Comparison of ENCODE assay signal across 18 cellular contexts in genomic region chr1:154861607-154862094, GRCh38. TPM values are rescaled to one million over a fixed set of nuclear protein-coding genes. Genes with fewer than 3 reads are reported as not detected.
A peak's percentile ranks its signal among the peaks of the same experiment; 100 is the strongest.
DNase-seq lines count a peak whose midpoint lies in the region; ATAC-seq, FAIRE-seq and TF ChIP-seq lines count a peak whose summit lies in the region.
"Had no signal": no experiment of that assay in that cellular context is flagged by ENCODE, and none has a peak within 500 bp of the region (broad histone marks: within the 10 kb centered on the region; RNA-seq: fewer than 3 reads in every experiment).

No MANE protein-coding gene starts in this region.

- no peak for ATAC-seq in WTC11
- ATAC-seq in stimulated activated naive B cell treated with anti-CD40 and anti-IgM and Interleukin-4, amounts not matched to agents 10 μg/mL and 1 μg/mL and 100 μg/mL, for 72 hours (replicated peaks), result no peak

- no peak overlapping the region for H3K4me3 Mint-ChIP-seq in WTC11
- peak overlapping the region; percentile 61 for H3K4me3 Mint-ChIP-seq in glutamatergic neuron (ENCODE audit: unreplicated experiment)
- H3K4me3 Mint-ChIP-seq in stimulated activated naive B cell treated with anti-CD40 and anti-IgM and Interleukin-4, amounts not matched to agents 10 μg/mL and 1 μg/mL and 100 μg/mL, for 72 hours, result no peak overlapping the region
- H3K4me3 Mint-ChIP-seq: CD8-positive, alpha-beta memory T cell had no signal

- CTCF ChIA-PET in WTC11 (lab: Charles Lee), result interaction anchor here (0.7 to 2.7 kb wide), 6 partner anchors 8 to 101 kb away, joined by 3 to 14 read pairs (median 6); partner anchors contain the start of gene KCNN3

- H3K4me1 Mint-ChIP-seq in WTC11 (peaks cover 37% of the 10 kb centered on the region), glutamatergic neuron (ENCODE audit: low read depth, unreplicated experiment) (peaks cover 46% of the 10 kb centered on the region)
- peaks cover 58 to 63% of the 10 kb centered on the region in 2 donors for H3K4me1 Mint-ChIP-seq in stimulated activated naive B cell treated with anti-CD40 and anti-IgM and Interleukin-4, amounts not matched to agents 10 μg/mL and 1 μg/mL and 100 μg/mL, for 72 hours

- no peak for FAIRE-seq in H54 (lab: Jason Lieb, UNC)

- POLR2A ChIA-PET in WTC11 (lab: Charles Lee), result no interaction called here

- H3K27me3 Mint-ChIP-seq in WTC11 (ENCODE audit: low read depth), result peaks cover 6% of the 10 kb centered on the region; the same call in 1 of the 2 replicates
- H3K27me3 Mint-ChIP-seq in glutamatergic neuron (ENCODE audit: unreplicated experiment), result peaks cover 11% of the 10 kb centered on the region
- H3K27me3 Mint-ChIP-seq in stimulated activated naive B cell treated with anti-CD40 and anti-IgM and Interleukin-4, amounts not matched to agents 10 μg/mL and 1 μg/mL and 100 μg/mL, for 72 hours, result peaks cover 20 to 31% of the 10 kb centered on the region in 2 donors

- DNase-seq in NCI-H2171 treated with DMSO at 0.1 percent for 48 hours (lab: John Stamatoyannopoulos, UW), result peak; percentile 41
- DNase-seq in NCI-H2171 (lab: John Stamatoyannopoulos, UW), result no peak
- no peak for DNase-seq in WTC11 (ENCODE audit: low spot score)
- DNase-seq in glutamatergic neuron, result no peak
- DNase-seq in stimulated activated naive B cell treated with anti-CD40 and anti-IgM and Interleukin-4, amounts not matched to agents 10 μg/mL and 1 μg/mL and 100 μg/mL, for 72 hours, result no peak
- no peak for DNase-seq in stimulated activated CD4-positive, alpha-beta T cell treated with anti-CD3 and anti-CD28 coated beads, Interleukin-4, amount 100 ng/mL, for 24 hours
- DNase-seq in SIG-M5 (lab: John Stamatoyannopoulos, UW), result no peak
- DNase-seq in H54 (ENCODE audit: insufficient read length, low spot score), result no peak
- DNase-seq: 8988T; activated CD4-positive, alpha-beta T cell treated with anti-CD3 and anti-CD28 coated beads for 48 hours; activated T-cell treated with anti-CD3 and anti-CD28 coated beads, Interleukin-2, amount 50 U/mL, for 48 hours; CD8-positive, alpha-beta memory T cell; cortex of kidney; hippocampal formation; KBM-7; NCI-H146; Peyer's patch; trophoblast cell had no signal

- TF ChIP-seq CTCF in WTC11 (IDR thresholded peaks at IDR 0.05), result no peak
- no peak for TF ChIP-seq CTCF in glutamatergic neuron (IDR thresholded peaks at IDR 0.05; ENCODE audit: partially characterized antibody, unreplicated experiment)

- H3K9me3 Mint-ChIP-seq in WTC11 (no peaks in the 10 kb centered on the region), glutamatergic neuron (ENCODE audit: unreplicated experiment) (peaks cover 2% of the 10 kb centered on the region)
- no peaks in the 10 kb centered on the region for H3K9me3 Mint-ChIP-seq in stimulated activated naive B cell treated with anti-CD40 and anti-IgM and Interleukin-4, amounts not matched to agents 10 μg/mL and 1 μg/mL and 100 μg/mL, for 72 hours
- H3K9me3 Mint-ChIP-seq: CD8-positive, alpha-beta memory T cell had no signal

- TF ChIP-seq POLR2A in H54 (IDR thresholded peaks at IDR 0.05; ENCODE audit: low read depth, low read length), result no peak

- 0 out of 2 replicates have a peak overlapping the region, but pooled peaks have one; percentile 20 for H3K27ac Mint-ChIP-seq in WTC11
- peak overlapping the region; percentile 62 for H3K27ac Mint-ChIP-seq in glutamatergic neuron (ENCODE audit: unreplicated experiment)
- H3K27ac Mint-ChIP-seq in stimulated activated naive B cell treated with anti-CD40 and anti-IgM and Interleukin-4, amounts not matched to agents 10 μg/mL and 1 μg/mL and 100 μg/mL, for 72 hours, result peak overlapping the region; percentile 26

- no peaks in the 10 kb centered on the region for H3K36me3 Mint-ChIP-seq in WTC11
- no peaks in the 10 kb centered on the region for H3K36me3 Mint-ChIP-seq in glutamatergic neuron (ENCODE audit: unreplicated experiment)
- no peaks in the 10 kb centered on the region for H3K36me3 Mint-ChIP-seq in stimulated activated naive B cell treated with anti-CD40 and anti-IgM and Interleukin-4, amounts not matched to agents 10 μg/mL and 1 μg/mL and 100 μg/mL, for 72 hours
- H3K36me3 Mint-ChIP-seq: CD8-positive, alpha-beta memory T cell had no signal

TF ChIP-seq in WTC11, 78 proteins besides CTCF, POLR2A, EP300 and RAD21 (continues in another document):
- TF ChIP-seq RORB (CRISPR knock-in tag; IDR thresholded peaks at IDR 0.05) (no peak), ARID4B (CRISPR knock-in tag; IDR thresholded peaks at IDR 0.05; ENCODE audit: borderline replicate concordance) (no peak), ZNF263 (CRISPR knock-in tag; IDR thresholded peaks at IDR 0.05; ENCODE audit: low read depth) (no peak), ZNF138 (CRISPR knock-in tag; conservative IDR thresholded peaks at IDR 0.05) (no peak), ZNF317 (CRISPR knock-in tag; IDR thresholded peaks at IDR 0.05; ENCODE audit: borderline replicate concordance, low read depth) (no peak), ZNF423 (CRISPR knock-in tag; IDR thresholded peaks at IDR 0.05) (no peak), ZNF396 (CRISPR knock-in tag; IDR thresholded peaks at IDR 0.05; ENCODE audit: borderline replicate concordance) (no peak), ZBTB21 (CRISPR knock-in tag; IDR thresholded peaks at IDR 0.05; ENCODE audit: borderline replicate concordance) (no peak)
- TF ChIP-seq, protein P1, sequence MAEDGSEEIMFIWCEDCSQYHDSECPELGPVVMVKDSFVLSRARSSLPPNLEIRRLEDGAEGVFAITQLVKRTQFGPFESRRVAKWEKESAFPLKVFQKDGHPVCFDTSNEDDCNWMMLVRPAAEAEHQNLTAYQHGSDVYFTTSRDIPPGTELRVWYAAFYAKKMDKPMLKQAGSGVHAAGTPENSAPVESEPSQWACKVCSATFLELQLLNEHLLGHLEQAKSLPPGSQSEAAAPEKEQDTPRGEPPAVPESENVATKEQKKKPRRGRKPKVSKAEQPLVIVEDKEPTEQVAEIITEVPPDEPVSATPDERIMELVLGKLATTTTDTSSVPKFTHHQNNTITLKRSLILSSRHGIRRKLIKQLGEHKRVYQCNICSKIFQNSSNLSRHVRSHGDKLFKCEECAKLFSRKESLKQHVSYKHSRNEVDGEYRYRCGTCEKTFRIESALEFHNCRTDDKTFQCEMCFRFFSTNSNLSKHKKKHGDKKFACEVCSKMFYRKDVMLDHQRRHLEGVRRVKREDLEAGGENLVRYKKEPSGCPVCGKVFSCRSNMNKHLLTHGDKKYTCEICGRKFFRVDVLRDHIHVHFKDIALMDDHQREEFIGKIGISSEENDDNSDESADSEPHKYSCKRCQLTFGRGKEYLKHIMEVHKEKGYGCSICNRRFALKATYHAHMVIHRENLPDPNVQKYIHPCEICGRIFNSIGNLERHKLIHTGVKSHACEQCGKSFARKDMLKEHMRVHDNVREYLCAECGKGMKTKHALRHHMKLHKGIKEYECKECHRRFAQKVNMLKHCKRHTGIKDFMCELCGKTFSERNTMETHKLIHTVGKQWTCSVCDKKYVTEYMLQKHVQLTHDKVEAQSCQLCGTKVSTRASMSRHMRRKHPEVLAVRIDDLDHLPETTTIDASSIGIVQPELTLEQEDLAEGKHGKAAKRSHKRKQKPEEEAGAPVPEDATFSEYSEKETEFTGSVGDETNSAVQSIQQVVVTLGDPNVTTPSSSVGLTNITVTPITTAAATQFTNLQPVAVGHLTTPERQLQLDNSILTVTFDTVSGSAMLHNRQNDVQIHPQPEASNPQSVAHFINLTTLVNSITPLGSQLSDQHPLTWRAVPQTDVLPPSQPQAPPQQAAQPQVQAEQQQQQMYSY (CRISPR knock-in tag; IDR thresholded peaks at IDR 0.05), result no peak
- TF ChIP-seq, protein P2, sequence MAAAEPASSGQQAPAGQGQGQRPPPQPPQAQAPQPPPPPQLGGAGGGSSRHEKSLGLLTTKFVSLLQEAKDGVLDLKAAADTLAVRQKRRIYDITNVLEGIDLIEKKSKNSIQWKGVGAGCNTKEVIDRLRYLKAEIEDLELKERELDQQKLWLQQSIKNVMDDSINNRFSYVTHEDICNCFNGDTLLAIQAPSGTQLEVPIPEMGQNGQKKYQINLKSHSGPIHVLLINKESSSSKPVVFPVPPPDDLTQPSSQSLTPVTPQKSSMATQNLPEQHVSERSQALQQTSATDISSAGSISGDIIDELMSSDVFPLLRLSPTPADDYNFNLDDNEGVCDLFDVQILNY (CRISPR knock-in tag; IDR thresholded peaks at IDR 0.05), result no peak
- TF ChIP-seq, protein P3, sequence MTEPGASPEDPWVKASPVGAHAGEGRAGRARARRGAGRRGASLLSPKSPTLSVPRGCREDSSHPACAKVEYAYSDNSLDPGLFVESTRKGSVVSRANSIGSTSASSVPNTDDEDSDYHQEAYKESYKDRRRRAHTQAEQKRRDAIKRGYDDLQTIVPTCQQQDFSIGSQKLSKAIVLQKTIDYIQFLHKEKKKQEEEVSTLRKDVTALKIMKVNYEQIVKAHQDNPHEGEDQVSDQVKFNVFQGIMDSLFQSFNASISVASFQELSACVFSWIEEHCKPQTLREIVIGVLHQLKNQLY (CRISPR knock-in tag; IDR thresholded peaks at IDR 0.05), result no peak

RNA-seq across cellular contexts. Expression of gene KCNN3, which starts 8.4 kb away (rescaled TPM):
- total RNA-seq in WTC11 (2021), result 1.3 to 2.1 TPM (median 1.9 TPM) in 3 replicates
- 3.8 TPM for total RNA-seq in glutamatergic neuron (ENCODE audit: unreplicated experiment)
